In the genomic region with DNA sequence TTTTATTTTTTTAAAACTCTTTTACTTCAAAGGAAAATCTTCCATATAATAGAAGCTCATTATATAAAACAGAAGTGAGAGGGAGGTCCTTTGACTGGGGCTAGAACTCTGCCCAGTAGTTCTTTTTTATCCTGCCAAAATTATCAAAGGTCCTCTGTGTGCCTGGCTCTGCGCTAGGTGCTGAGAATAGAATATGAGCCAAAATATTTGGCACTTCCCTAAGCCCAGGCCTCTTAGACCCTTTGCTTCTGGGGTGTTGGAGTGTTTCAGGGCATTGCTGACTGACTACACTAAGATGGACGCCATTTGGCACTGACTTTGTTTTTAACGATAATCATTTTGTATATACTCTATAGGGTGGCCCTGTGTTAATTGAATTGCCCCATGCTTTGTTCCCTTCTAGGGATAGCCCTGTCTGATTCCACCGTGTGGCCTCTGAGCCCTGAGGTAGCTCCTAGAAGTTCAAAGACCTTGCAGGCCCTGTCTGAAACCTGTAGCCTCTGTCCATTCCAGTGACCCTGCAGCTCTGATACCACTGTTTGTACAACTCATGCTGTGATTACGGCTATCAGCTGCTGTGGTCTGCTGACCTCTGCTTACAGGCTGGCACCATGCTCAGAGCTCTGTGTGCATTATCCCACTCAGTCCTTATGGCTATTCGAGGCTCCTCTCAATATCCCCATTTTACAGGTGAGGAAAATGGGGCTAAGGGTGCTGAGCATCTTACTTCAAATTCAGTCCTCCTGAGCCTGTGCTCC, we compare ENCODE assay signal across 20 cellular contexts.
DNase-seq lines count a peak whose midpoint lies in the region; ATAC-seq and TF ChIP-seq lines count a peak whose summit lies in the region.
"Had no signal": no experiment of that assay in that cellular context is flagged by ENCODE, and none has a peak within 500 bp of the region (broad histone marks: within the 10 kb centered on the region; RNA-seq: fewer than 3 reads in every experiment).

No MANE protein-coding gene starts in this region.

- no peak overlapping the region for H3K27ac Mint-ChIP-seq in endothelial cell (ENCODE audit: unreplicated experiment)
- H3K27ac Mint-ChIP-seq: CD4-positive, alpha-beta T cell had no signal

- H2BK15ac ChIP-seq in neuronal stem cell (ENCODE audit: low read length) = no peak overlapping the region

- H3K79me1 ChIP-seq in neuronal stem cell (ENCODE audit: low read depth, low read length) = no peaks in the 10 kb centered on the region

- in situ Hi-C loops in gastrocnemius medialis (cut with MboI; ENCODE audit: low sequenced_read_pairs in 4 of 4) = loop anchor here in 1 of 4 donors (25.0 kb wide), 1 partner anchor 91 kb away; the partner anchor contains the start of gene SHB

- H2BK120ac ChIP-seq in neuronal stem cell (ENCODE audit: low read depth, low read length) = no peak overlapping the region

- H2BK12ac ChIP-seq in neuronal stem cell (ENCODE audit: low read length) = no peak overlapping the region

- no peaks in the 10 kb centered on the region for H3K27me3 Mint-ChIP-seq in endothelial cell (ENCODE audit: unreplicated experiment)

- H4K91ac ChIP-seq in neuronal stem cell (ENCODE audit: low read depth, low read length, poor library complexity) = no peak overlapping the region

- H3K4ac ChIP-seq in neuronal stem cell (ENCODE audit: low read length) = no peak overlapping the region

- no peaks in the 10 kb centered on the region for H3K36me3 Mint-ChIP-seq in endothelial cell (ENCODE audit: low read depth, unreplicated experiment)

- no peak overlapping the region for H3K14ac ChIP-seq in neuronal stem cell (ENCODE audit: low read length)

- H3K23ac ChIP-seq in neuronal stem cell (ENCODE audit: low read depth, low read length, poor library complexity) = no peak overlapping the region

- H4K8ac ChIP-seq in neuronal stem cell (ENCODE audit: low read depth, low read length) = no peak overlapping the region

- H3K18ac ChIP-seq in neuronal stem cell (ENCODE audit: low read length) = peak overlapping the region; percentile 63

- H2BK5ac ChIP-seq in neuronal stem cell (ENCODE audit: low read length) = no peak overlapping the region

- H3K27ac ChIP-seq in heart left ventricle = no peak overlapping the region
- no peak overlapping the region for H3K27ac ChIP-seq in left ventricle myocardium inferior (replicated peaks)
- H3K27ac ChIP-seq in neuronal stem cell (replicated peaks; ENCODE audit: low read length) = no peak overlapping the region
- H3K27ac ChIP-seq in gastrocnemius medialis = no peak overlapping the region

- no peaks in the 10 kb centered on the region for H3K4me1 ChIP-seq in heart left ventricle
- peaks cover 6% of the 10 kb centered on the region for H3K4me1 ChIP-seq in left ventricle myocardium inferior
- peaks cover 0 to 3% of the 10 kb centered on the region in 2 donors for H3K4me1 ChIP-seq in neuronal stem cell (ENCODE audit: control insufficient read depth in 2 of 2, insufficient read depth in 1 of 2, low read depth in 1 of 2, low read length in 2 of 2)
- H3K4me1 ChIP-seq in gastrocnemius medialis = no peaks in the 10 kb centered on the region

- peaks cover 4% of the 10 kb centered on the region for H3K4me1 Mint-ChIP-seq in endothelial cell (ENCODE audit: unreplicated experiment)

- no peaks in the 10 kb centered on the region for H3K9me3 Mint-ChIP-seq in endothelial cell (ENCODE audit: unreplicated experiment)
- H3K9me3 Mint-ChIP-seq: CD4-positive, alpha-beta T cell had no signal

- H3K9me3 ChIP-seq in heart left ventricle (no peaks in the 10 kb centered on the region), left ventricle myocardium inferior (replicated peaks) (no peaks in the 10 kb centered on the region), neuronal stem cell (replicated peaks in 1 of 2; ENCODE audit: control insufficient read depth in 2 of 2, insufficient read depth in 1 of 2, low read depth in 1 of 2, low read length in 2 of 2) (no peaks in the 10 kb centered on the region), gastrocnemius medialis (no peaks in the 10 kb centered on the region)

- H2AK5ac ChIP-seq in neuronal stem cell (ENCODE audit: low read depth, low read length) = peak overlapping the region; percentile 73

- DNase-seq in heart left ventricle (no peak), left ventricle myocardium inferior (no peak), left ventricle myocardium superior (no peak), neuronal stem cell (ENCODE audit: low spot score) (no peak), endothelial cell (ENCODE audit: low spot score) (no peak), gastrocnemius medialis (no peak)
- DNase-seq in effector CD4-positive, alpha-beta T cell = no peak
- DNase-seq: Calu3; CD4-positive, alpha-beta T cell; EL; GOT3; NCI-H1436; NCI-H2029 treated with DMSO at 0.1 percent for 48 hours; NCI-H2171 treated with DMSO at 0.1 percent for 48 hours; NCI-H446; NCI-H526 treated with DMSO at 0.1 percent for 48 hours had no signal

- no peak overlapping the region for H3K9ac ChIP-seq in neuronal stem cell (ENCODE audit: low read depth, low read length, poor library complexity)

- H3K4me3 Mint-ChIP-seq in endothelial cell (ENCODE audit: unreplicated experiment) = no peak overlapping the region
- H3K4me3 Mint-ChIP-seq: CD4-positive, alpha-beta T cell had no signal

- TF ChIP-seq CTCF in heart left ventricle (IDR thresholded peaks at IDR 0.05) (no peak), left ventricle myocardium inferior (IDR thresholded peaks at IDR 0.05; ENCODE audit: borderline replicate concordance) (no peak), endothelial cell (IDR thresholded peaks at IDR 0.05; ENCODE audit: unreplicated experiment) (no peak), gastrocnemius medialis (IDR thresholded peaks at IDR 0.05 in 4 of 5, conservative IDR thresholded peaks at IDR 0.05 in 1 of 5) (no peak)

- peak in 3 of 4 donors; percentile 60 to 83 (median 70) for ATAC-seq in heart left ventricle
- ATAC-seq in left ventricle myocardium superior = peak; percentile 95
- ATAC-seq in GM18861 (IDR thresholded peaks at IDR 0.05; ENCODE audit: unreplicated experiment) = no peak
- no peak for ATAC-seq in gastrocnemius medialis
- ATAC-seq: GM12878, HCT116, Panc1 had no signal

- H3K4me3 ChIP-seq in heart left ventricle = no peak overlapping the region
- H3K4me3 ChIP-seq in left ventricle myocardium inferior = no peak overlapping the region
- H3K4me3 ChIP-seq in neuronal stem cell (ENCODE audit: low read length in 2 of 2) = no peak overlapping the region
- H3K4me3 ChIP-seq in gastrocnemius medialis = no peak overlapping the region
- H3K4me3 ChIP-seq: GM12878 had no signal

- no peak overlapping the region for H2AFZ ChIP-seq in neuronal stem cell (ENCODE audit: low read length)

- WGBS in heart left ventricle, 4 donors = 65 to 79% (median 68%) methylated on average over 6 of the region's 6 CpGs
- WGBS in neuronal stem cell (ENCODE audit: extremely low coverage in 2 of 2, insufficient read length in 2 of 2, insufficient replicate concordance in 1 of 2), 2 donors = no CpG with 5 or more reads among the region's 6 CpGs

- H3K27me3 ChIP-seq in heart left ventricle = no peaks in the 10 kb centered on the region
- H3K27me3 ChIP-seq in left ventricle myocardium inferior (ENCODE audit: low read depth) = peaks cover 7% of the 10 kb centered on the region
- peaks cover 0 to 30% (median 0%) of the 10 kb centered on the region in 3 experiments for H3K27me3 ChIP-seq in neuronal stem cell (ENCODE audit: control insufficient read depth in 3 of 3, insufficient read depth in 3 of 3, low read depth in 1 of 3, low read length in 3 of 3)
- peaks cover 0 to 3% (median 0%) of the 10 kb centered on the region in 3 donors for H3K27me3 ChIP-seq in gastrocnemius medialis

- intact Hi-C loops in heart left ventricle (cut with DNase I) = loop anchor here in 2 of 10 donors (10.0 kb wide), 2 partner anchors 59 to 189 kb away; no protein-coding TSS in a partner anchor
- intact Hi-C loops in left ventricle myocardium inferior (cut with micrococcal nuclease) = no loop called here
- intact Hi-C loops in left ventricle myocardium superior (cut with micrococcal nuclease) = no loop called here
- intact Hi-C loops in gastrocnemius medialis (cut with DNase I; ENCODE audit: low total_unique reads) = no loop called here

- H3K36me3 ChIP-seq in heart left ventricle (no peaks in the 10 kb centered on the region), left ventricle myocardium inferior (no peaks in the 10 kb centered on the region), neuronal stem cell (replicated peaks in 1 of 2; ENCODE audit: control insufficient read depth in 2 of 2, insufficient read depth in 2 of 2, low read length in 2 of 2) (no peaks in the 10 kb centered on the region), gastrocnemius medialis (no peaks in the 10 kb centered on the region)

- TF ChIP-seq POLR2A in heart left ventricle (IDR thresholded peaks at IDR 0.05) = no peak
- no peak for TF ChIP-seq POLR2A in gastrocnemius medialis (IDR thresholded peaks at IDR 0.05)

- H3K4me2 ChIP-seq in neuronal stem cell (ENCODE audit: insufficient read depth, low read length, poor library complexity, severe bottlenecking) = no peak overlapping the region

Comparison
In these comparisons a context has a peak if more than half of its experiments do, and no peak if none do; other contexts are left out.
1. ATAC-seq: peak in heart left ventricle (3 of 4) and left ventricle myocardium superior (single experiment); none in GM18861 (single experiment) and gastrocnemius medialis (0 of 2).